ENCODE assay signal across 1 cellular context in the genomic region with DNA sequence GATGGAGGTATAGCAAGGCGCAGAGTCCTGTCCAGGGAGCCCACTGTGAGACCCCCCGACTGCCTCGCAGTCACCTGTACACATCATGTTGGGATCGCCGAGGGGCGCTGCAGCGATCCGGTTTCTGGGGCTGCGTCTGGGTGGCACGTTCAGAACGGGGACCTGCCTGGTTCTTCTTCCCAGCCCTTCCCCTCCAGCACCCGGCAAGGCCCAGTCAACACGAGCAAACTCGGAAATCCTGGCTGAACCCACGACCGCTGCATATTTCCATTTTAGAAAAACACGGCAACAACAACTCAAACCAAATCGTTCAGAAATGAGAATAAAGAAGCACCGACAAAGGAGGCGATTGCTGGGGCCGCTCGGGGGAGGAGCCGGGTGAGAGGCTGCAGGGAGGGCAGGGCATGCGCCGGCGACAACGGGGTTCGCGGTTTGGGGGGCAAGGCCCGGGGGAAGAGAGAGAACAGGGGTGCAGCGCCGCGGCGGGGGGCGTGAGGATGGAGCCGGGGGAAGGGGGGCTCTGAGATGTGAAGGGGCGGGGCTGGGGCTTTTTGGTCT.
TF ChIP-seq lines count a peak whose summit lies in the region.

No MANE protein-coding gene starts in this region.

TF ChIP-seq in GM12878, 131 proteins besides CTCF, POLR2A, EP300 and RAD21:
- TF ChIP-seq BHLHE40 (IDR thresholded peaks at IDR 0.05; ENCODE audit: borderline replicate concordance in 1 of 2, low read depth in 2 of 2, low read length in 1 of 2) (peak in 1 of 2 experiments; percentile 60; a peak in 1 of 4 replicates), POLR2AphosphoS2 (IDR thresholded peaks at IDR 0.05; ENCODE audit: low read depth, low read length) (no peak)
